10 cellular contexts compared by ENCODE assay signal in the genomic region with DNA sequence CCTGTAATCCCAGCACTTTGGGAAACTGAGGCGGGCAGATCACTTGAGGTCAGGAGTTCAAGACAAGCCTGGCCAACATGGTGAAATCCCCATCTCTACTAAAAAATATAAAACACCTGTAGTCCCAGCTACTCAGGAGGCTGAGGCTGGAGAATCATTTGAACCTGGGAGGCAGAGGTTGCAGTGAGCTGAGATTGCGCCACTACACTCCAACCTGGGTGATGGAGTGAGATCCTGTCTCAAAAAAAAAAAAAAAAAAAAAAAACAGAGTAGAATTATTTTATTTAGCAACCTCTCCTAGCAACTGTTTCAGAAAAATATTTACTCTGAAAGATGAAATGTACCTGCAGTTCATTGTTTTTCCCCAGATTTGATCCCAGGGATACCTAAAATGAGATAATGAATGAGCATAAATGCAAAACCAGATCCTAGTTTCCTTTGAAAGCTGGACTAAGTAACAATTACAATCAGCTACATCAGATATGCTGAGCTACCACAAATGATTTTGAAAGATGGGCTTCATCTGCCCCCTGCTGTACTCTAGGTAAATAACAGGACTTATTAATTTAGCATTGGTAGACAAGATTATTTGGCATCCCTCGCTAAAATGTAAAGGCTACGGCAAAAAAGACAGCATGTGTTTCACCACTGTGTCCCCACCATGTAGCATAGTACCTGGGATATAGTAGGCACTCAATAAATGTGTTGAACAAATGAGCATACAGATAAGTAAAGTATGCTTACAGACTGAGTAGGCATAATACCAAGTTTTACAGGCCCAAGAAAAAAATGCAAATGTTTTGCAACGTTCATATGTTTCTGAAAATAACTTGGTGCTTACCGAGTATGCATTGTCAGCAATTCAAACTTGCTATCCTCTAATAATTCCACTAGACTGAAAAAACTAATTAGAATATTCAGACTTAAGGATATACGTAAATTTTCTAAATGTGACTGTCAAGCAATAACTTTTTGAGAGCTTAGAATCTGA.
A peak's percentile ranks its signal among the peaks of the same experiment; 100 is the strongest.
DNase-seq lines count a peak whose midpoint lies in the region; ATAC-seq and TF ChIP-seq lines count a peak whose summit lies in the region.
"Had no signal": no experiment of that assay in that cellular context is flagged by ENCODE, and none has a peak within 500 bp of the region (broad histone marks: within the 10 kb centered on the region; RNA-seq: fewer than 3 reads in every experiment).

No MANE protein-coding gene starts in this region.

- POLR2A ChIA-PET in BJ (lab: Charles Lee): interaction anchor here (0.7 kb wide), 1 partner anchor 168 kb away, joined by 10 read pairs; no protein-coding TSS in a partner anchor

- no peak overlapping the region for H3K27ac Mint-ChIP-seq in neural crest cell (ENCODE audit: unreplicated experiment)
- H3K27ac Mint-ChIP-seq: natural killer cell treated with Interleukin-12 subunit alpha and Interleukin-12 subunit beta and Interleukin-15 and Interleukin-18, amount 100 ng/mL, for 72 hours had no signal

- TF ChIP-seq CTCF in BJ (IDR thresholded peaks at IDR 0.05; ENCODE audit: insufficient read depth, low read depth, low read length) (peak; percentile 58), neural crest cell (conservative IDR thresholded peaks at IDR 0.05) (peak; percentile 93)

- peaks cover 4% of the 10 kb centered on the region for H3K4me1 Mint-ChIP-seq in neural crest cell

- H3K36me3 ChIP-seq in BJ (ENCODE audit: control insufficient read depth, insufficient read depth, low read length): no peaks in the 10 kb centered on the region

- DNase-seq in BJ (ENCODE audit: low read depth) (peak; percentile 30), NCI-H2081 (lab: John Stamatoyannopoulos, UW) (peak; percentile 54 to 76), T1000 (lab: John Stamatoyannopoulos, UW) (peak; percentile 5), fibroblast of gingiva (ENCODE audit: low read depth) (peak; percentile 79), neural crest cell (ENCODE audit: low read depth, low spot score) (peak; percentile 23)
- no peak for DNase-seq in activated CD4-positive, CD25-positive, alpha-beta regulatory T cell treated with anti-CD3 and anti-CD28 coated beads, Interleukin-2, amount 50 U/mL, for 72 hours

- no peak overlapping the region for H3K4me3 ChIP-seq in BJ (ENCODE audit: low read depth, low read length)

- no peaks in the 10 kb centered on the region; the same call in 1 of the 2 replicates for H3K27me3 ChIP-seq in BJ (ENCODE audit: control insufficient read depth, insufficient read depth, low read length)

- H3K36me3 Mint-ChIP-seq in neural crest cell (ENCODE audit: low read depth): no peaks in the 10 kb centered on the region
- H3K36me3 Mint-ChIP-seq: IgD-negative memory B cell; natural killer cell treated with Interleukin-12 subunit alpha and Interleukin-12 subunit beta and Interleukin-15 and Interleukin-18, amount 100 ng/mL, for 72 hours had no signal

- H3K4me3 Mint-ChIP-seq in neural crest cell: no peak overlapping the region
- H3K4me3 Mint-ChIP-seq: IgD-negative memory B cell; natural killer cell treated with Interleukin-12 subunit alpha and Interleukin-12 subunit beta and Interleukin-15 and Interleukin-18, amount 100 ng/mL, for 72 hours had no signal

- peaks cover 3% of the 10 kb centered on the region for H3K9me3 Mint-ChIP-seq in neural crest cell
- H3K9me3 Mint-ChIP-seq: IgD-negative memory B cell; natural killer cell treated with Interleukin-12 subunit alpha and Interleukin-12 subunit beta and Interleukin-15 and Interleukin-18, amount 100 ng/mL, for 72 hours had no signal

- H3K27me3 Mint-ChIP-seq in neural crest cell (ENCODE audit: low read depth): no peaks in the 10 kb centered on the region
- H3K27me3 Mint-ChIP-seq: IgD-negative memory B cell had no signal

- ATAC-seq in GM18498 (IDR thresholded peaks at IDR 0.05; ENCODE audit: unreplicated experiment): peak; percentile 53
- no peak for ATAC-seq in GM21367 (IDR thresholded peaks at IDR 0.05; ENCODE audit: unreplicated experiment)

- CTCF ChIA-PET in BJ (lab: Yijun Ruan, JAX): interaction anchor here (0.5 to 2.1 kb wide), 26 partner anchors 11 to 1085 kb away, joined by 3 to 17 read pairs (median 4); partner anchors contain the start of gene CYP1B1
